8 cellular contexts compared by ENCODE assay signal in genomic region chr6:34238507-34239239, GRCh38. TPM values are rescaled to one million over a fixed set of nuclear protein-coding genes. Genes with fewer than 3 reads are reported as not detected.
A peak's percentile ranks its signal among the peaks of the same experiment; 100 is the strongest.
DNase-seq lines count a peak whose midpoint lies in the region; ATAC-seq, FAIRE-seq and TF ChIP-seq lines count a peak whose summit lies in the region.

No MANE protein-coding gene starts in this region.

- H3K4me3 ChIP-seq in H1 (ENCODE audit: extremely low read depth in 1 of 4, insufficient read depth in 2 of 4, low read depth in 3 of 4, low read length in 4 of 4) = peak overlapping the region; percentile 86 to 100 (median 98)

- peaks cover 12% of the 10 kb centered on the region for H3K23me2 ChIP-seq in H1 (ENCODE audit: low read depth, low read length)

- no peak overlapping the region for H2AK5ac ChIP-seq in H1 (ENCODE audit: low read depth, low read length)

- peaks cover 7% of the 10 kb centered on the region for H3K36me3 Mint-ChIP-seq in osteocyte (ENCODE audit: unreplicated experiment)

- peak overlapping the region; percentile 68 for H3K4me3 Mint-ChIP-seq in osteocyte (ENCODE audit: unreplicated experiment)

- no peak overlapping the region for H2BK12ac ChIP-seq in H1 (ENCODE audit: low read depth, low read length)

- peaks cover 10 to 50% (median 30%) of the 10 kb centered on the region in 4 experiments for H3K4me1 ChIP-seq in H1 (replicated peaks in 1 of 4; ENCODE audit: control insufficient read depth in 3 of 4, insufficient read depth in 4 of 4, low read length in 3 of 4)

- peak overlapping the region; percentile 4 for H4K5ac ChIP-seq in H1 (ENCODE audit: insufficient read length, low read depth, low read length)

- TF ChIP-seq EP300 in H1 (IDR thresholded peaks at IDR 0.05; ENCODE audit: borderline replicate concordance in 1 of 2, low read depth in 2 of 2, low read length in 2 of 2) = no peak

- H3K18ac ChIP-seq in H1 (ENCODE audit: extremely low read depth, low read length) = peak overlapping the region; percentile 3; the same call in 1 of the 2 replicates

- H3K4me2 ChIP-seq in H1 (ENCODE audit: insufficient read depth in 1 of 2, low read depth in 2 of 2, low read length in 2 of 2) = peak overlapping the region; percentile 81 to 89

- DNase-seq in GM03348 (ENCODE audit: low spot score) (peak; percentile 2), MV-4-11 (lab: John Stamatoyannopoulos, UW) (peak; percentile 29), H1 (ENCODE audit: low read depth in 1 of 2, low spot score in 2 of 2) (no peak), osteocyte (ENCODE audit: extremely low spot score, unreplicated experiment) (no peak), HT-29 (ENCODE audit: low spot score) (no peak), middle frontal gyrus (ENCODE audit: extremely low spot score, low spot score) (no peak)
- no peak for DNase-seq in effector CD4-positive, alpha-beta T cell

- POLR2A ChIA-PET in H1 (lab: Charles Lee; ENCODE audit: partially characterized antibody) = interaction anchor here (0.6 to 3.2 kb wide), 8 partner anchors 10 to 267 kb away, joined by 3 to 137 read pairs (median 5); partner anchors contain the start of gene RPS10

- no peak for TF ChIP-seq RAD21 in H1 (IDR thresholded peaks at IDR 0.05 in 1 of 2, conservative IDR thresholded peaks at IDR 0.05 in 1 of 2; ENCODE audit: low read depth in 2 of 2, low read length in 2 of 2)

- H3K9me3 Mint-ChIP-seq in osteocyte (ENCODE audit: unreplicated experiment) = no peaks in the 10 kb centered on the region

- H3K23ac ChIP-seq in H1 (ENCODE audit: insufficient read length) = no peak overlapping the region

- CTCF ChIA-PET in H1 (lab: Charles Lee; ENCODE audit: partially characterized antibody) = no interaction called here

- H4K8ac ChIP-seq in H1 (ENCODE audit: extremely low read depth, insufficient read depth, low read length) = 0 out of 2 replicates have a peak overlapping the region, but pooled peaks have one; percentile 7

- H3K9me3 ChIP-seq in H1 (ENCODE audit: insufficient read depth in 2 of 2, low read depth in 1 of 2, low read length in 1 of 2) = no peaks in the 10 kb centered on the region

- peak overlapping the region; percentile 92 for H3K27ac ChIP-seq in H1 (ENCODE audit: low read depth, low read length)

- no peak overlapping the region for H2BK15ac ChIP-seq in H1 (ENCODE audit: low read length)

- H3K27me3 ChIP-seq in H1 (replicated peaks in 1 of 4; ENCODE audit: control insufficient read depth in 3 of 4, extremely low read depth in 1 of 4, insufficient read depth in 3 of 4, low read length in 3 of 4) = no peaks in the 10 kb centered on the region

- H4K91ac ChIP-seq in H1 (replicated peaks; ENCODE audit: insufficient read length, low read length) = no peak overlapping the region

- H3K56ac ChIP-seq in H1 (replicated peaks; ENCODE audit: insufficient read length, low read depth, low read length) = peak overlapping the region; percentile 7

- H3K27ac Mint-ChIP-seq in osteocyte (ENCODE audit: unreplicated experiment) = peak overlapping the region; percentile 27

- peaks cover 38 to 54% of the 10 kb centered on the region in 2 experiments for H3K79me2 ChIP-seq in H1 (ENCODE audit: control insufficient read depth in 1 of 2, insufficient read depth in 2 of 2, low read length in 2 of 2)

- ATAC-seq in HG02571 (IDR thresholded peaks at IDR 0.05; ENCODE audit: unreplicated experiment) = no peak

- peak overlapping the region; percentile 51 to 98 (median 87) for H3K9ac ChIP-seq in H1 (replicated peaks in 1 of 4; ENCODE audit: extremely low read depth in 1 of 4, low read depth in 3 of 4, low read length in 3 of 4)

- H3K4ac ChIP-seq in H1 (replicated peaks; ENCODE audit: insufficient read length, low read depth, low read length) = no peak overlapping the region

- H2AFZ ChIP-seq in H1 (ENCODE audit: low read length) = no peak overlapping the region

- peak in 1 of 2 experiments; percentile 52; a peak in 1 of 3 replicates for TF ChIP-seq POLR2A in H1 (IDR thresholded peaks at IDR 0.05; ENCODE audit: control extremely low read depth in 1 of 2, low read depth in 2 of 2, low read length in 2 of 2)

- H3K79me1 ChIP-seq in H1 (ENCODE audit: low read depth, low read length) = peaks cover 12% of the 10 kb centered on the region

- H2BK120ac ChIP-seq in H1 (replicated peaks; ENCODE audit: low read depth, low read length) = no peak overlapping the region

- H2BK20ac ChIP-seq in H1 (ENCODE audit: low read length) = no peak overlapping the region

- H3K36me3 ChIP-seq in H1 (ENCODE audit: control insufficient read depth in 2 of 4, insufficient read depth in 4 of 4, low read length in 3 of 4) = peaks cover 33 to 53% (median 44%) of the 10 kb centered on the region in 4 experiments

- WGBS in H1 (ENCODE audit: extremely low coverage in 1 of 2, insufficient coverage in 1 of 2, insufficient read length in 1 of 2, insufficient replicate concordance in 2 of 2, low coverage in 1 of 2, low lambda C conversion rate in 2 of 2, missing lambda C conversion rate in 1 of 2), 2 experiments = 9% methylated on average over 12 of the region's 12 CpGs; no CpG with 5 or more reads in 1 of the 2 experiments

- no peak overlapping the region for H3K14ac ChIP-seq in H1 (ENCODE audit: insufficient read length)

- H2BK5ac ChIP-seq in H1 (ENCODE audit: low read depth, low read length) = peak overlapping the region; percentile 3; the same call in 1 of the 2 replicates

- no peak for FAIRE-seq in H1 (lab: Jason Lieb, UNC)

- H4K20me1 ChIP-seq in H1 (replicated peaks in 1 of 2; ENCODE audit: control insufficient read depth in 1 of 2, insufficient read depth in 2 of 2, low read length in 2 of 2) = peaks cover 49 to 50% of the 10 kb centered on the region in 2 experiments

- H3K27me3 Mint-ChIP-seq in osteocyte (ENCODE audit: unreplicated experiment) = no peaks in the 10 kb centered on the region

- peaks cover 28% of the 10 kb centered on the region for H3K4me1 Mint-ChIP-seq in osteocyte (ENCODE audit: unreplicated experiment)

- no peak for TF ChIP-seq CTCF in H1 (IDR thresholded peaks at IDR 0.05; ENCODE audit: control extremely low read depth in 1 of 3, insufficient read depth in 1 of 3, low read depth in 1 of 3, low read length in 3 of 3)
- no peak for TF ChIP-seq CTCF in osteocyte (IDR thresholded peaks at IDR 0.05)

TF ChIP-seq in H1, 55 proteins besides CTCF, POLR2A, EP300 and RAD21:
- no peak for TF ChIP-seq POLR2AphosphoS5 (IDR thresholded peaks at IDR 0.05; ENCODE audit: low read depth, low read length)
- TF ChIP-seq CREB1 (IDR thresholded peaks at IDR 0.05) = no peak
- TF ChIP-seq CHD1 (IDR thresholded peaks at IDR 0.05; ENCODE audit: low read depth, low read length) = 0 out of 2 replicates have a peak, but pooled peaks have one; percentile 11

RNA-seq across cellular contexts. Expression of gene HMGA1, which starts 2.0 kb away (rescaled TPM):
- 2,636 and 2,728 TPM in 2 replicates for total RNA-seq in H1 (2021; fragmentation: NEBNext Ultra II Directional; extraction: Animal tissue kit (Norgen Biotek cat#: 25700))
- polyA plus RNA-seq in H1 (2011; rRNA removed) = 1,557 and 2,732 TPM in 2 replicates
- 964 TPM for polyA plus RNA-seq in H1 (2011; cell fraction: cytosol; rRNA removed)
- polyA plus RNA-seq in H1 (2011; cell fraction: nucleus; rRNA removed) = 1,246 TPM
- polyA plus RNA-seq in H1 (2012, experiment 1 of 2) = 1,617 to 2,329 TPM (median 2,130 TPM) in 4 replicates
- polyA plus RNA-seq in H1 (2012, experiment 2 of 2) = 2,251 TPM
- 2,575 TPM for polyA plus RNA-seq in H1 (2013, experiment 1 of 2)
- polyA plus RNA-seq in H1 (2013, experiment 2 of 2) = 2,634 TPM
- 338 and 485 TPM in 2 replicates for polyA minus RNA-seq in H1 (2011; rRNA and poly(A)+ RNA removed)
- polyA minus RNA-seq in H1 (2011; cell fraction: cytosol; rRNA and poly(A)+ RNA removed) = 832 TPM
- polyA minus RNA-seq in H1 (2011; cell fraction: nucleus; rRNA and poly(A)+ RNA removed) = 540 TPM
- 89.0 and 89.7 TPM in 2 replicates for total RNA-seq in osteocyte
- 1,158 and 1,171 TPM in 2 replicates for total RNA-seq in HT-29 (2014; rRNA removed; shearing (Covaris generic))

RNA-seq across cellular contexts. Expression of gene SMIM29, which starts 10.1 kb away (rescaled TPM):
- total RNA-seq in H1 (2021; fragmentation: NEBNext Ultra II Directional; extraction: Animal tissue kit (Norgen Biotek cat#: 25700)) = 7.0 and 7.5 TPM in 2 replicates
- polyA plus RNA-seq in H1 (2011; rRNA removed) = 22.4 and 34.7 TPM in 2 replicates
- 15.6 TPM for polyA plus RNA-seq in H1 (2011; cell fraction: cytosol; rRNA removed)
- 15.2 TPM for polyA plus RNA-seq in H1 (2011; cell fraction: nucleus; rRNA removed)
- 6.4 to 10.4 TPM (median 8.7 TPM) in 4 replicates for polyA plus RNA-seq in H1 (2012, experiment 1 of 2)
- 8.8 TPM for polyA plus RNA-seq in H1 (2012, experiment 2 of 2)
- 6.6 TPM for polyA plus RNA-seq in H1 (2013, experiment 1 of 2)
- 6.5 TPM for polyA plus RNA-seq in H1 (2013, experiment 2 of 2)
- 3.6 and 6.5 TPM in 2 replicates for polyA minus RNA-seq in H1 (2011; rRNA and poly(A)+ RNA removed)
- 6.1 TPM for polyA minus RNA-seq in H1 (2011; cell fraction: cytosol; rRNA and poly(A)+ RNA removed)
- 11.5 TPM for polyA minus RNA-seq in H1 (2011; cell fraction: nucleus; rRNA and poly(A)+ RNA removed)
- total RNA-seq in osteocyte = 23.2 and 23.4 TPM in 2 replicates
- 25.2 and 26.8 TPM in 2 replicates for total RNA-seq in HT-29 (2014; rRNA removed; shearing (Covaris generic))

Comparison
In these comparisons a context has a peak if more than half of its experiments do, and no peak if none do; other contexts are left out.
1. DNase-seq: peak in GM03348 (single experiment) and MV-4-11 (single experiment); none in H1 (0 of 2), osteocyte (single experiment), HT-29 (single experiment), middle frontal gyrus (single experiment) and effector CD4-positive, alpha-beta T cell (single experiment).
2. RNA of gene HMGA1, which starts 2.0 kb away (total RNA-seq): 2,636 to 2,728 TPM in H1 and 1,158 to 1,171 TPM in HT-29; 89.0 to 89.7 TPM in osteocyte; every median in the first group is over 10 times any median in the second.